In the genomic region with DNA sequence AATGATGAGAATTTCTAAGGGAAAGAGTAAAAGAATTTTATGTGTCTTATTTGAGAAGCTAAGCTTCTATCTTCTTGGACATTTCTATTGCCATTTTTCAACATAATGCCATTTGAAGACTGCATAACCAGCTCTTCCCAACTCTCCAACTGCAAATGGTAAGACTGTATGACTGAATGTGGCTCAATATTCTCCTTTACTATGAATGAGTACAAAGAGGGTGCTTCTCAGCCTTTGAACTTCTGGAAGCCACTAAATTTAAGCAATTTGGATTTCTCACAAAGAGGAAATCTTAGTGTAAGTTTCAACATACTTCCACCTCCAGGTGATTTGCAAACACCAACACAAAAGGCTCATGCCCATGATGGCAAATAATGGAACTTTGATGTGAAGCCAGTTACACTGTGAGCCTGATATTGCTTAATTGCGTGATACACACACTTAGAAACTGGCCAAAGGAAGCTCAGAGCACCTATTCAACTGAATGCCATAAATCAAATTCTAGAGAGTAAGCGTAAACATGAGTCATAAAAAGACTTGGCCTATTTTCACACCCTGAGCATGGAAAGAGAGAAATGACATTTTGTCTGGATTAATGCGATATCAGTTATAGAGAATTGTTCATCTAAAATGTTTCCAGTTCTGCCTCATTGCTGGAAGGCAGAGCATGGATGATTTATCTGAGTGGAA, we compare ENCODE assay signal across 17 cellular contexts.
DNase-seq lines count a peak whose midpoint lies in the region; ATAC-seq and TF ChIP-seq lines count a peak whose summit lies in the region.
"Had no signal": no experiment of that assay in that cellular context is flagged by ENCODE, and none has a peak within 500 bp of the region (broad histone marks: within the 10 kb centered on the region; RNA-seq: fewer than 3 reads in every experiment).

No MANE protein-coding gene starts in this region.

- H3K4me3 Mint-ChIP-seq in MCF 10A (ENCODE audit: unreplicated experiment) (no peak overlapping the region), CD14-positive monocyte (no peak overlapping the region)
- H3K4me3 Mint-ChIP-seq: CD8-positive, alpha-beta T cell; central memory CD8-positive, alpha-beta T cell; IgD-negative memory B cell; T-helper 17 cell had no signal

- TF ChIP-seq CTCF in MCF 10A (IDR thresholded peaks at IDR 0.05; ENCODE audit: unreplicated experiment) (no peak), lung (IDR thresholded peaks at IDR 0.05; ENCODE audit: control extremely low read depth, extremely low read depth) (no peak), CD14-positive monocyte (IDR thresholded peaks at IDR 0.05) (no peak)

- no peaks in the 10 kb centered on the region for H3K27me3 Mint-ChIP-seq in MCF 10A (ENCODE audit: insufficient read depth, unreplicated experiment)
- peaks cover 0 to 2% (median 2%) of the 10 kb centered on the region in 3 donors for H3K27me3 Mint-ChIP-seq in CD14-positive monocyte (ENCODE audit: low read depth in 3 of 3)
- H3K27me3 Mint-ChIP-seq: central memory CD8-positive, alpha-beta T cell; IgD-negative memory B cell had no signal

- H3K4me3 ChIP-seq in lung = no peak overlapping the region

- no peaks in the 10 kb centered on the region for H3K36me3 ChIP-seq in lung (ENCODE audit: control insufficient read depth in 2 of 2, insufficient read depth in 2 of 2, low read length in 2 of 2)

- peaks cover 0 to 2% of the 10 kb centered on the region in 2 donors for H3K4me1 ChIP-seq in lung (ENCODE audit: control insufficient read depth in 2 of 2, insufficient read depth in 2 of 2, low read length in 2 of 2)

- H3K36me3 Mint-ChIP-seq in MCF 10A (ENCODE audit: insufficient read depth, unreplicated experiment) (no peaks in the 10 kb centered on the region), CD14-positive monocyte (no peaks in the 10 kb centered on the region)
- H3K36me3 Mint-ChIP-seq: CD8-positive, alpha-beta T cell; IgD-negative memory B cell had no signal

- ATAC-seq in lung (ENCODE audit: insufficient read depth, low FRiP score) (peak; percentile 69), GM19452 (IDR thresholded peaks at IDR 0.05; ENCODE audit: unreplicated experiment) (no peak), GM21717 (IDR thresholded peaks at IDR 0.05; ENCODE audit: unreplicated experiment) (no peak)
- ATAC-seq in activated CD4-positive, CD25-positive, alpha-beta regulatory T cell treated with anti-CD3 and anti-CD28 coated beads, Interleukin-2, amount 50 U/mL, for 24 hours = no peak
- ATAC-seq: CD8-positive, alpha-beta T cell; left colon; T-helper 17 cell had no signal

- 52 to 85% methylated on average over 3 of the region's 3 CpGs for WGBS in lung, 2 donors

- POLR2A ChIA-PET in MCF 10A (lab: Yijun Ruan, JAX) = interaction anchor here (0.5 to 2.6 kb wide), 25 partner anchors 12 to 499 kb away, joined by 3 to 16 read pairs (median 4); no protein-coding TSS in a partner anchor

- H3K27me3 ChIP-seq in lung (ENCODE audit: control insufficient read depth, insufficient read depth) = no peaks in the 10 kb centered on the region

- CTCF ChIA-PET in MCF 10A (lab: Yijun Ruan, JAX) = interaction anchor here (0.8 to 1.4 kb wide), 7 partner anchors 76 to 815 kb away, joined by 3 to 8 read pairs (median 3); a partner anchor contains a TSS

- no peaks in the 10 kb centered on the region for H3K9me3 ChIP-seq in lung (ENCODE audit: control insufficient read depth in 2 of 2, insufficient read depth in 1 of 2, low read length in 1 of 2)

- H3K27ac ChIP-seq in lung (ENCODE audit: low read depth in 1 of 2, low read length in 1 of 2) = no peak overlapping the region

- H3K4me1 Mint-ChIP-seq in MCF 10A (ENCODE audit: insufficient read depth, unreplicated experiment) (peaks cover 12% of the 10 kb centered on the region), CD14-positive monocyte (no peaks in the 10 kb centered on the region)
- H3K4me1 Mint-ChIP-seq: central memory CD8-positive, alpha-beta T cell; IgD-negative memory B cell; T-helper 17 cell had no signal

- DNase-seq in DMS53 (lab: John Stamatoyannopoulos, UW) = peak; percentile 71
- peak; percentile 46 for DNase-seq in NCI-H774 (lab: John Stamatoyannopoulos, UW)
- peak; percentile 94 for DNase-seq in MCF 10A (ENCODE audit: unreplicated experiment)
- no peak for DNase-seq in lung (ENCODE audit: low spot score)
- no peak for DNase-seq in CD14-positive monocyte (ENCODE audit: low spot score)
- DNase-seq: activated CD4-positive, alpha-beta T cell treated with anti-CD3 and anti-CD28 coated beads for 1 hour; CD8-positive, alpha-beta T cell; left colon; stimulated activated CD4-positive, alpha-beta T cell treated with anti-CD3 and anti-CD28 coated beads, Interleukin-4, amount 100 ng/mL, for 1 hour; substantia nigra; T-helper 17 cell had no signal

- H3K27ac Mint-ChIP-seq in MCF 10A (ENCODE audit: low read depth, unreplicated experiment) = peak overlapping the region; percentile 66
- H3K27ac Mint-ChIP-seq in CD14-positive monocyte = no peak overlapping the region
- H3K27ac Mint-ChIP-seq: activated T-helper 2 cell treated with anti-CD3 and anti-CD28 coated beads, Interferon-gamma antibody, Interleukin-2, Interleukin-4, amounts not matched to agents 10 μg/mL and 5 μg/mL and 100 μg/mL, durations not matched to agents 14 hours and 24 hours and 36 hours; CD8-positive, alpha-beta T cell; IgD-negative memory B cell; T-helper 17 cell had no signal

- H3K9me3 Mint-ChIP-seq in MCF 10A (ENCODE audit: unreplicated experiment) (no peaks in the 10 kb centered on the region), CD14-positive monocyte (peaks cover 0 to 4% (median 2%) of the 10 kb centered on the region in 7 donors)
- H3K9me3 Mint-ChIP-seq: activated T-helper 2 cell treated with anti-CD3 and anti-CD28 coated beads, Interferon-gamma antibody, Interleukin-2, Interleukin-4, amounts not matched to agents 10 μg/mL and 5 μg/mL and 100 μg/mL, durations not matched to agents 14 hours and 24 hours and 36 hours; CD8-positive, alpha-beta T cell; IgD-negative memory B cell had no signal

- BruUV-seq in MCF 10A (replicated peaks; lab: Mats Ljungman, UMichigan) = no TSS peak

- intact Hi-C loops in MCF 10A (cut with micrococcal nuclease) (loop anchor here (10.0 kb wide), 1 partner anchor 140 kb away; no protein-coding TSS in a partner anchor), CD14-positive monocyte (cut with micrococcal nuclease) (no loop called here)

Comparison
In these comparisons a context has a peak if more than half of its experiments do, and no peak if none do; other contexts are left out.
1. DNase-seq: peak in DMS53 (single experiment), NCI-H774 (single experiment) and MCF 10A (single experiment); none in lung (single experiment) and CD14-positive monocyte (single experiment).